8 cellular contexts compared by ENCODE assay signal in genomic region chr3:4491873-4492239, GRCh38. TPM values are rescaled to one million over a fixed set of nuclear protein-coding genes. Genes with fewer than 3 reads are reported as not detected.
DNase-seq lines count a peak whose midpoint lies in the region; ATAC-seq lines count a peak whose summit lies in the region.

No MANE protein-coding gene starts in this region.

- DNase-seq in NCI-H748 (lab: John Stamatoyannopoulos, UW; ENCODE audit: unreplicated experiment): peak; percentile 14
- DNase-seq in NCI-H748 treated with DMSO at 0.1 percent for 48 hours (lab: John Stamatoyannopoulos, UW): no peak
- DNase-seq in stimulated activated naive B cell treated with anti-CD40 and anti-IgM and Interleukin-4, amounts not matched to agents 10 μg/mL and 1 μg/mL and 100 μg/mL, for 72 hours: no peak
- DNase-seq in NCI-H510A treated with DMSO at 0.1 percent for 48 hours (lab: John Stamatoyannopoulos, UW): no peak

- peak overlapping the region; percentile 73 for H3K9ac ChIP-seq in iPS-15b (ENCODE audit: low read depth, low read length)

- ATAC-seq in activated T-helper 17 cell treated with anti-CD3 and anti-CD28 coated beads, Interleukin-2, amount 50 U/mL, for 72 hours (replicated peaks): no peak
- no peak for ATAC-seq in stimulated activated naive B cell treated with anti-CD40 and anti-IgM and Interleukin-4, amounts not matched to agents 10 μg/mL and 1 μg/mL and 100 μg/mL, for 72 hours (replicated peaks)
- ATAC-seq in GM18519 (IDR thresholded peaks at IDR 0.05; ENCODE audit: low FRiP score, unreplicated experiment) (no peak), GM21423 (IDR thresholded peaks at IDR 0.05; ENCODE audit: unreplicated experiment) (no peak)

- no peaks in the 10 kb centered on the region for H3K27me3 Mint-ChIP-seq in activated T-helper 17 cell treated with anti-CD3 and anti-CD28 coated beads, Interleukin-2, amount 50 U/mL, for 72 hours
- peaks cover 0 to 6% of the 10 kb centered on the region in 2 donors for H3K27me3 Mint-ChIP-seq in stimulated activated naive B cell treated with anti-CD40 and anti-IgM and Interleukin-4, amounts not matched to agents 10 μg/mL and 1 μg/mL and 100 μg/mL, for 72 hours

- H3K4me1 Mint-ChIP-seq in activated T-helper 17 cell treated with anti-CD3 and anti-CD28 coated beads, Interleukin-2, amount 50 U/mL, for 72 hours: peaks cover 25% of the 10 kb centered on the region
- peaks cover 24 to 46% of the 10 kb centered on the region in 2 donors for H3K4me1 Mint-ChIP-seq in stimulated activated naive B cell treated with anti-CD40 and anti-IgM and Interleukin-4, amounts not matched to agents 10 μg/mL and 1 μg/mL and 100 μg/mL, for 72 hours

- peak overlapping the region; percentile 94 for H3K4me3 Mint-ChIP-seq in activated T-helper 17 cell treated with anti-CD3 and anti-CD28 coated beads, Interleukin-2, amount 50 U/mL, for 72 hours
- H3K4me3 Mint-ChIP-seq in stimulated activated naive B cell treated with anti-CD40 and anti-IgM and Interleukin-4, amounts not matched to agents 10 μg/mL and 1 μg/mL and 100 μg/mL, for 72 hours: peak overlapping the region; percentile 93 to 94

- H3K27me3 ChIP-seq in iPS-15b (ENCODE audit: control insufficient read depth, insufficient read depth, low read length): peaks cover 41% of the 10 kb centered on the region

- H3K9me3 Mint-ChIP-seq in activated T-helper 17 cell treated with anti-CD3 and anti-CD28 coated beads, Interleukin-2, amount 50 U/mL, for 72 hours: no peaks in the 10 kb centered on the region
- H3K9me3 Mint-ChIP-seq in stimulated activated naive B cell treated with anti-CD40 and anti-IgM and Interleukin-4, amounts not matched to agents 10 μg/mL and 1 μg/mL and 100 μg/mL, for 72 hours: no peaks in the 10 kb centered on the region

- peak overlapping the region; percentile 82 for H3K4me3 ChIP-seq in iPS-15b (ENCODE audit: low read depth, low read length)

- no peaks in the 10 kb centered on the region for H3K9me3 ChIP-seq in iPS-15b (ENCODE audit: control insufficient read depth, insufficient read depth, low read length)

- no peak overlapping the region for H3K27ac Mint-ChIP-seq in activated T-helper 17 cell treated with anti-CD3 and anti-CD28 coated beads, Interleukin-2, amount 50 U/mL, for 72 hours
- no peak overlapping the region for H3K27ac Mint-ChIP-seq in stimulated activated naive B cell treated with anti-CD40 and anti-IgM and Interleukin-4, amounts not matched to agents 10 μg/mL and 1 μg/mL and 100 μg/mL, for 72 hours

- H3K36me3 Mint-ChIP-seq in activated T-helper 17 cell treated with anti-CD3 and anti-CD28 coated beads, Interleukin-2, amount 50 U/mL, for 72 hours (ENCODE audit: low read depth): peaks cover 25% of the 10 kb centered on the region
- peaks cover 30 to 31% of the 10 kb centered on the region in 2 donors for H3K36me3 Mint-ChIP-seq in stimulated activated naive B cell treated with anti-CD40 and anti-IgM and Interleukin-4, amounts not matched to agents 10 μg/mL and 1 μg/mL and 100 μg/mL, for 72 hours

- no peaks in the 10 kb centered on the region for H3K4me1 ChIP-seq in iPS-15b (ENCODE audit: control insufficient read depth, insufficient read depth, low read length)

- no peaks in the 10 kb centered on the region for H3K36me3 ChIP-seq in iPS-15b (ENCODE audit: control insufficient read depth, insufficient read depth, low read length)

RNA-seq across cellular contexts. Expression of gene ITPR1, which starts 1.3 kb away (rescaled TPM):
- 10 to 100 TPM; 78.5 to 84.6 TPM for total RNA-seq in activated T-helper 17 cell treated with anti-CD3 and anti-CD28 coated beads, Interleukin-2, amount 50 U/mL, for 72 hours

RNA-seq across cellular contexts. Expression of gene SUMF1, which starts 24.8 kb away (rescaled TPM):
- 1 to 10 TPM; 5.9 to 7.6 TPM for total RNA-seq in activated T-helper 17 cell treated with anti-CD3 and anti-CD28 coated beads, Interleukin-2, amount 50 U/mL, for 72 hours
